In the genomic region with DNA sequence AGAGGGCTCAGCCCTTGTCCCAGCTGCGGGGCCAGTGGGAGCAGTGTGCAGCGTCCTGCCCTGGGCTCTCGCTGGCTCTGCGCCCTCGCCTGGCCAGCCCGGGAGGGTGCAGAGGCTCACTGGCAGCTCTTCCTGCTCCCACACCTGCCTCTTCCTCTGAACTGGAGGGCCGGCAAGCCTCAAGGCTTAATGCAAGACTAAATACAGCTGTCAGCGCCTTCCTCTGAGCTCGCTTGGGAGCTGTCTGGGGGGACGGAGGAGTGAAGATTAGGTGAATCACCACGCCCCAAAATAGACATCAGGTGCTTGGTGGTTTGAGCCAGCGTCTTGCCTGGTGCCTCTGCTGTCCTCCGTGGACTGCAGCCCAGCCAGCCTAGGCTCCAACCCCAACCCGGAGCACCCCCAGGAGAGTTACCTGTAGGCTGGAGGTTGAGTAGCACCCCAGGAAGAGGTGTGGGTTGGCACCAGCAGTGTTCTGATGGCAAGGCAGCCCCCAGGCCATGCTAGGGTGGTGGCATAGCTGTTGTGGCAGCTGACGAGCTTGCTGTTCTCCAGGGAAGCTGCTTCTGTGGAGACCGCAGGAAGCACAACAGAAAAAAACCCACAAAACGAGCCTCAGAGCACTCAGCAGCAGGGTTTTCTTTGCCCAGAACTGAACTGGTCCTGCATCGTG, we compare ENCODE assay signal across 8 cellular contexts. TPM values are rescaled to one million over a fixed set of nuclear protein-coding genes. Genes with fewer than 3 reads are reported as not detected.
A peak's percentile ranks its signal among the peaks of the same experiment; 100 is the strongest.
DNase-seq lines count a peak whose midpoint lies in the region; ATAC-seq and TF ChIP-seq lines count a peak whose summit lies in the region.

No MANE protein-coding gene starts in this region.

- peak; percentile 82 for TF ChIP-seq CTCF in IMR-90 (conservative IDR thresholded peaks at IDR 0.05; ENCODE audit: low read depth, low read length)
- TF ChIP-seq CTCF in PC-9 (conservative IDR thresholded peaks at IDR 0.05), result peak; percentile 71
- peak; percentile 94 for TF ChIP-seq CTCF in foreskin keratinocyte (conservative IDR thresholded peaks at IDR 0.05)
- peak in 2 of 3 experiments; percentile 22 to 40 for TF ChIP-seq CTCF in vagina (IDR thresholded peaks at IDR 0.05)

- H2BK5ac ChIP-seq in IMR-90 (ENCODE audit: low read depth, low read length, poor library complexity, severe bottlenecking), result no peak overlapping the region

- CTCF ChIA-PET in IMR-90 (lab: Yijun Ruan, JAX), result interaction anchor here (0.5 to 1.7 kb wide), 12 partner anchors 9 to 910 kb away, joined by 3 to 9 read pairs (median 6); no protein-coding TSS in a partner anchor
- CTCF ChIA-PET in PC-9 (lab: Charles Lee), result no interaction called here

- dilution Hi-C loops in IMR-90 (cut with HindIII; ENCODE audit: low sequenced_read_pairs, unreplicated experiment), result no loop called here

- peak overlapping the region; percentile 78; the same call in 1 of the 3 replicates for H2BK15ac ChIP-seq in IMR-90 (ENCODE audit: low read depth, low read length)

- 0 out of 4 replicates have a peak overlapping the region, but pooled peaks of 1 of the 2 experiments have one; percentile 1 for H4K8ac ChIP-seq in IMR-90 (ENCODE audit: low read depth in 2 of 2, low read length in 2 of 2)

- BruUV-seq in IMR-90 (replicated peaks; lab: Mats Ljungman, UMichigan) (no TSS peak), PC-9 (replicated peaks; lab: Mats Ljungman, UMichigan) (no TSS peak)

- no peak; the same call in 1 of the 2 replicates for TF ChIP-seq POLR2A in IMR-90 (IDR thresholded peaks at IDR 0.05; ENCODE audit: low read depth, low read length)
- TF ChIP-seq POLR2A in vagina (IDR thresholded peaks at IDR 0.05), result no peak

- H2AK9ac ChIP-seq in IMR-90 (replicated peaks; ENCODE audit: low read depth, low read length, poor library complexity), result peak overlapping the region; percentile 52

- in situ Hi-C loops in IMR-90 (cut with MboI; ENCODE audit: low sequenced_read_pairs), result no loop called here

- ATAC-seq in GM21515 (IDR thresholded peaks at IDR 0.05; ENCODE audit: unreplicated experiment) (peak; percentile 85), IMR-90 (ENCODE audit: low read depth) (peak; percentile 98), foreskin keratinocyte (peak; percentile 93)

- no peak overlapping the region for H3K56ac ChIP-seq in IMR-90 (ENCODE audit: extremely low read depth, insufficient read depth, low read length)

- peak overlapping the region; percentile 85 for H2BK20ac ChIP-seq in IMR-90 (ENCODE audit: low read depth, low read length)

- no peaks in the 10 kb centered on the region for H3K79me1 ChIP-seq in IMR-90 (ENCODE audit: low read depth in 1 of 2, low read length in 2 of 2)

- H3K9me3 ChIP-seq in IMR-90 (ENCODE audit: control insufficient read depth, insufficient read depth, low read length), result no peaks in the 10 kb centered on the region
- H3K9me3 ChIP-seq in PC-9 (ENCODE audit: insufficient read depth, low read depth), result no peaks in the 10 kb centered on the region
- no peaks in the 10 kb centered on the region for H3K9me3 ChIP-seq in vagina

- intact Hi-C loops in IMR-90 (cut with micrococcal nuclease) (loop anchor here (1.0 to 2.0 kb wide), 2 partner anchors 98 to 291 kb away; a partner anchor contains a TSS), PC-9 (cut with micrococcal nuclease; ENCODE audit: unreplicated experiment) (loop anchor here (2.0 kb wide), 1 partner anchor 97 kb away; a partner anchor contains a TSS), vagina (cut with DNase I) (loop anchor here (10.0 kb wide), 1 partner anchor 83 kb away; no protein-coding TSS in a partner anchor)

- H4K91ac ChIP-seq in IMR-90 (ENCODE audit: insufficient read depth, low read depth, low read length), result peak overlapping the region; percentile 68; the same call in 1 of the 2 replicates

- H3F3A ChIP-seq in PC-9 (ENCODE audit: insufficient read depth, low read depth), result no peaks in the 10 kb centered on the region

- H3K27ac ChIP-seq in IMR-90 (ENCODE audit: insufficient read depth, low read length) (no peak overlapping the region), PC-9 (no peak overlapping the region), foreskin keratinocyte (no peak overlapping the region), vagina (no peak overlapping the region)

- peak overlapping the region; percentile 50; the same call in 1 of the 2 replicates for H3K4ac ChIP-seq in IMR-90 (ENCODE audit: low read depth, low read length)

- H3K23ac ChIP-seq in IMR-90 (ENCODE audit: low read depth, low read length), result no peak overlapping the region

- no peaks in the 10 kb centered on the region for H3K79me2 ChIP-seq in PC-9 (ENCODE audit: low read depth)

- peak overlapping the region; percentile 72 for H2AK5ac ChIP-seq in IMR-90 (ENCODE audit: low read depth, low read length)

- H3K4me3 ChIP-seq in IMR-90 (ENCODE audit: insufficient read depth, low read depth, low read length) (no peak overlapping the region), PC-9 (no peak overlapping the region), vagina (no peak overlapping the region)

- no peaks in the 10 kb centered on the region for H3K9me1 ChIP-seq in IMR-90 (ENCODE audit: insufficient read depth, low read length)

- H3K4me2 ChIP-seq in IMR-90 (ENCODE audit: low read depth, low read length), result no peak overlapping the region
- no peak overlapping the region for H3K4me2 ChIP-seq in PC-9

- no peak overlapping the region for H3K18ac ChIP-seq in IMR-90 (ENCODE audit: low read depth, low read length)

- H2AFZ ChIP-seq in IMR-90 (replicated peaks; ENCODE audit: low read length, poor library complexity), result peak overlapping the region; percentile 80
- no peak overlapping the region for H2AFZ ChIP-seq in PC-9

- H3K36me3 ChIP-seq in IMR-90 (ENCODE audit: control insufficient read depth, insufficient read depth, low read length) (no peaks in the 10 kb centered on the region), PC-9 (ENCODE audit: low read depth) (no peaks in the 10 kb centered on the region), vagina (no peaks in the 10 kb centered on the region)

- H3K9ac ChIP-seq in IMR-90 (ENCODE audit: low read depth, low read length), result no peak overlapping the region

- H4K5ac ChIP-seq in IMR-90 (ENCODE audit: low read depth, low read length), result no peak overlapping the region

- H3K4me1 ChIP-seq in IMR-90 (ENCODE audit: control insufficient read depth, insufficient read depth, low read length), result peaks cover 3% of the 10 kb centered on the region; the same call in 1 of the 2 replicates
- H3K4me1 ChIP-seq in PC-9 (replicated peaks; ENCODE audit: insufficient read depth), result no peaks in the 10 kb centered on the region
- peaks cover 7% of the 10 kb centered on the region for H3K4me1 ChIP-seq in foreskin keratinocyte
- peaks cover 14% of the 10 kb centered on the region for H3K4me1 ChIP-seq in vagina

- POLR2A ChIA-PET in IMR-90 (lab: Charles Lee; ENCODE audit: unreplicated experiment), result no interaction called here
- POLR2A ChIA-PET in PC-9 (lab: Charles Lee; ENCODE audit: unreplicated experiment), result interaction anchor here (0.5 to 0.6 kb wide), 4 partner anchors 91 to 936 kb away, joined by 3 to 6 read pairs (median 4); no protein-coding TSS in a partner anchor

- peak; percentile 90 for DNase-seq in DMS53 (lab: John Stamatoyannopoulos, UW)
- DNase-seq in IMR-90, result peak; percentile 65
- DNase-seq in PC-9, result peak; percentile 50 to 65
- peak; percentile 53 for DNase-seq in activated T-helper 1 cell treated with Interleukin-2 at 50 U/mL for 16 hours (ENCODE audit: low read depth)
- peak; percentile 58 to 71 for DNase-seq in foreskin keratinocyte
- peak; percentile 19 for DNase-seq in putamen (ENCODE audit: low spot score)
- no peak for DNase-seq in vagina (ENCODE audit: extremely low spot score in 2 of 2)

- H4K20me1 ChIP-seq in IMR-90 (ENCODE audit: insufficient read depth, low read length), result no peaks in the 10 kb centered on the region
- H4K20me1 ChIP-seq in PC-9 (ENCODE audit: insufficient read depth), result no peaks in the 10 kb centered on the region

- no peaks in the 10 kb centered on the region for H3K9me2 ChIP-seq in PC-9 (ENCODE audit: insufficient read depth)

- H3K14ac ChIP-seq in IMR-90 (replicated peaks; ENCODE audit: low read depth, low read length), result no peak overlapping the region

- 50% methylated on average over 10 of the region's 18 CpGs; no CpG with 5 or more reads in 1 of the 2 experiments for WGBS in IMR-90 (ENCODE audit: extremely low coverage in 2 of 2, insufficient read length in 1 of 2), 2 experiments

- peaks cover 8% of the 10 kb centered on the region; the same call in 1 of the 2 replicates for H3K27me3 ChIP-seq in IMR-90 (ENCODE audit: control insufficient read depth, insufficient read depth, low read length)
- H3K27me3 ChIP-seq in PC-9 (ENCODE audit: insufficient read depth, low read depth), result no peaks in the 10 kb centered on the region
- H3K27me3 ChIP-seq in foreskin keratinocyte, result peaks cover 2% of the 10 kb centered on the region
- no peaks in the 10 kb centered on the region for H3K27me3 ChIP-seq in vagina

- peak overlapping the region; percentile 86 for H2BK120ac ChIP-seq in IMR-90 (ENCODE audit: low read depth, low read length)

- TF ChIP-seq RAD21 in IMR-90 (IDR thresholded peaks at IDR 0.05; ENCODE audit: low read length), result peak; percentile 88

TF ChIP-seq in IMR-90, 13 proteins besides CTCF, POLR2A, EP300 and RAD21:
- peak; percentile 55; the same call in 1 of the 2 replicates for TF ChIP-seq MAZ (IDR thresholded peaks at IDR 0.05; ENCODE audit: borderline replicate concordance, low read depth, low read length)
- no peak for TF ChIP-seq RFX5 (IDR thresholded peaks at IDR 0.05; ENCODE audit: low read depth, low read length)
- TF ChIP-seq SMC3 (IDR thresholded peaks at IDR 0.05; ENCODE audit: low read depth, low read length), result peak; percentile 89
- no peak for TF ChIP-seq MXI1 (IDR thresholded peaks at IDR 0.05; ENCODE audit: borderline replicate concordance, low read depth, low read length)
TF ChIP-seq in IMR-90: peak in this region for 2.

RNA-seq across cellular contexts. Expression of a gene that starts 36.9 kb away (rescaled TPM):
- total RNA-seq in IMR-90 (2012; rRNA removed), result not detected in 2 replicates
- 0.02 TPM in 1 of 2 replicates, not detected in the other for polyA plus RNA-seq in IMR-90 (2012; rRNA removed)
- 0.03 TPM in 1 of 2 replicates, not detected in the other for polyA plus RNA-seq in IMR-90 (2012; cell fraction: cytosol; rRNA removed)
- 0.04 and 0.07 TPM in 2 replicates for polyA plus RNA-seq in IMR-90 (2012; cell fraction: nucleus; rRNA removed; ENCODE audit: low replicate concordance)
- 0.25 TPM in 1 of 2 replicates, not detected in the other for total RNA-seq in PC-9 (2021)
- not detected in 2 replicates for total RNA-seq in foreskin keratinocyte
- not detected in 2 replicates for polyA plus RNA-seq in foreskin keratinocyte
- not detected for total RNA-seq in vagina

Comparison
In these comparisons a context has a peak if more than half of its experiments do, and no peak if none do; other contexts are left out.
1. DNase-seq: peak in DMS53 (single experiment), IMR-90 (single experiment), PC-9 (2 of 2), activated T-helper 1 cell treated with Interleukin-2 at 50 U/mL for 16 hours (single experiment), foreskin keratinocyte (2 of 2) and putamen (single experiment); none in vagina (0 of 2).
2. CTCF ChIP-seq: peak in every context shown above with its lines; median percentile 94 in foreskin keratinocyte; 82 in IMR-90; 71 in PC-9; 31 in vagina.
3. Peak in every context shown above with its lines, with median percentiles within 50 percentile points of each other: ATAC-seq.